ENCODE assay signal across 9 cellular contexts in the genomic region with DNA sequence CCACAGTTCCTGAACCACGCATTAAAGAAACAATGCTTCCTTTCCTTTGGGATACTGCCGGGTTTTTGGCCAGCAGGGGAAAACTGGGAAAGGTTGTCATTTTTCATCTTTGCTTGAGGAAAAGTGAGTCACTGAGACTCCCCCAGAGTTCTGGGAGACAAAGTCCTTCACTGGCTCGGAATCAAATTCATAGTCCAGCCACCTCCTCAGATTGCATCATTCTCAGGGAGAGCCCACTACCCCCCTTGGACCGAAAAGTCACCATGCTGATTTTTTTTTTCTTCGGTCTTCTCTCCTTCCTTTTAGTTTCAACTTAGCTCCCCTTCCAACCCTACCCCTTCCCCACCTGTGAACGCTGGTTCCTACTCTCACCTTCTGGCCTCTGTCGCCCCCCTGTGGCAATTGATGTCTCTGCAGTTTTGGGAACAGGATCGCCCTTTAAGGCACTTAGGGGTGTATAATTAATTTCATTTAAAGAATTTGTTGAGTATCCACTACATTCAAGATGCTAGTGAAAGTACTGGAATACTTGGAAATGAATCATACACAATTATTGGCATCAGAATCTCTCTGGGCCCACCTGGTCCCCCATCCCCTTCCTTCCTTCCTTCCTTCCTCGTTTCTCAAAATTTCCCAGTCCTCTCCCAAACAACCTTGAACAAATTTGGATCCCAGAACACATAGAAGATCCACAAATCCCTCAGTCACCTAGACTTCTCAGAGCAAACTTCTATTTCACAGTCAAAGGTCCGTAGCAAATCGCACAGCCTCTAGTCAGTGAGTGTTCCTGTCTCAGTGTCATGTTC. TPM values are rescaled to one million over a fixed set of nuclear protein-coding genes. Genes with fewer than 3 reads are reported as not detected.
A peak's percentile ranks its signal among the peaks of the same experiment; 100 is the strongest.
DNase-seq lines count a peak whose midpoint lies in the region; ATAC-seq, FAIRE-seq and TF ChIP-seq lines count a peak whose summit lies in the region.
"Had no signal": no experiment of that assay in that cellular context is flagged by ENCODE, and none has a peak within 500 bp of the region (broad histone marks: within the 10 kb centered on the region; RNA-seq: fewer than 3 reads in every experiment).

No MANE protein-coding gene starts in this region.

- H3K4me2 ChIP-seq in Karpas-422 (ENCODE audit: low read depth, low read length, poor library complexity, severe bottlenecking), result no peak overlapping the region

- no peak overlapping the region for H3K27ac ChIP-seq in Karpas-422 (ENCODE audit: low read length)
- H3K27ac ChIP-seq in tibial nerve, result no peak overlapping the region

- H3K27ac Mint-ChIP-seq in chondrocyte (ENCODE audit: unreplicated experiment), result no peak overlapping the region

- no peaks in the 10 kb centered on the region for H3K27me3 ChIP-seq in Karpas-422 (ENCODE audit: low read length)
- peaks cover 0 to 20% of the 10 kb centered on the region in 2 donors for H3K27me3 ChIP-seq in tibial nerve

- peaks cover 42% of the 10 kb centered on the region for H3K27me3 Mint-ChIP-seq in chondrocyte (ENCODE audit: low read depth)

- no peak for TF ChIP-seq POLR2A in tibial nerve (IDR thresholded peaks at IDR 0.05)

- no peaks in the 10 kb centered on the region for H3K9me3 Mint-ChIP-seq in chondrocyte (ENCODE audit: low read depth)

- H3K36me3 ChIP-seq in Karpas-422 (ENCODE audit: insufficient read depth, low read length) (no peaks in the 10 kb centered on the region), tibial nerve (no peaks in the 10 kb centered on the region)

- no peak for TF ChIP-seq EP300 in tibial nerve (IDR thresholded peaks at IDR 0.05)

- H3K9me3 ChIP-seq in Karpas-422 (ENCODE audit: low read length) (no peaks in the 10 kb centered on the region), tibial nerve (no peaks in the 10 kb centered on the region)

- no peaks in the 10 kb centered on the region for H4K20me1 ChIP-seq in Karpas-422 (ENCODE audit: insufficient read depth, low read depth, low read length)

- DNase-seq in DMS 273 (lab: John Stamatoyannopoulos, UW; ENCODE audit: unreplicated experiment) (peak; percentile 71), DMS 273 treated with DMSO at 0.1 percent for 48 hours (lab: John Stamatoyannopoulos, UW) (no peak), Karpas-422 (peak; percentile 86), chondrocyte (ENCODE audit: low spot score) (no peak), myocyte (ENCODE audit: low read depth) (peak; percentile 49), tibial nerve (ENCODE audit: low spot score in 2 of 2) (peak in 1 of 2 donors; percentile 37)

- no peak for ATAC-seq in HG02610 (IDR thresholded peaks at IDR 0.05; ENCODE audit: unreplicated experiment)

- no peaks in the 10 kb centered on the region for H3K36me3 Mint-ChIP-seq in chondrocyte (ENCODE audit: low read depth)

- H3K79me2 ChIP-seq in Karpas-422 (ENCODE audit: low read length), result no peaks in the 10 kb centered on the region

- H2AFZ ChIP-seq in Karpas-422 (ENCODE audit: low read length), result no peak overlapping the region

- WGBS in tibial nerve, 2 donors, result 26 to 34% methylated on average over 11 of the region's 11 CpGs

- H3K4me1 ChIP-seq in Karpas-422 (ENCODE audit: low read length) (no peaks in the 10 kb centered on the region), tibial nerve (peaks cover 0 to 13% (median 0%) of the 10 kb centered on the region in 4 donors)

- H3K4me3 ChIP-seq in Karpas-422 (ENCODE audit: low read length) (no peak overlapping the region), tibial nerve (no peak overlapping the region)

- TF ChIP-seq CTCF in chondrocyte (IDR thresholded peaks at IDR 0.05), result peak; percentile 82
- TF ChIP-seq CTCF in tibial nerve (IDR thresholded peaks at IDR 0.05), result peak; percentile 68 to 83 (median 73)

- no peaks in the 10 kb centered on the region for H3K4me1 Mint-ChIP-seq in chondrocyte (ENCODE audit: low read depth)

- peak; percentile 33 for FAIRE-seq in TTC549 (lab: Jason Lieb, UNC)
- FAIRE-seq: A204.1 had no signal

- no peaks in the 10 kb centered on the region for H3K9me2 ChIP-seq in Karpas-422 (replicated peaks; ENCODE audit: insufficient read depth, low read length)

- H3K4me3 Mint-ChIP-seq in chondrocyte (ENCODE audit: unreplicated experiment), result no peak overlapping the region

- no peak overlapping the region for H3K9ac ChIP-seq in Karpas-422 (ENCODE audit: low read length)

RNA-seq across cellular contexts. Expression of a gene that starts 6.9 kb away (rescaled TPM):
- not detected in 2 replicates for total RNA-seq in Karpas-422 (2014; rRNA removed; shearing (Covaris generic); ENCODE audit: low replicate concordance)
- total RNA-seq in chondrocyte (not detected in 3 replicates), myocyte (0.78 TPM in 1 of 2 replicates, not detected in the other), tibial nerve (100 to 1,000 TPM; 128 to 363 (median 212) TPM)
- polyA plus RNA-seq in myocyte (2012), result 0.19 TPM

RNA-seq across cellular contexts. Expression of a gene that starts 40.1 kb away (rescaled TPM):
- total RNA-seq in Karpas-422 (2014; rRNA removed; shearing (Covaris generic); ENCODE audit: low replicate concordance), result not detected in 2 replicates
- total RNA-seq in chondrocyte (0.15 to 0.35 TPM (median 0.22 TPM) in 3 replicates), myocyte (1.4 and 2.5 TPM in 2 replicates), tibial nerve (10 to 100 TPM; 56.1 to 99.2 (median 85.9) TPM)
- polyA plus RNA-seq in myocyte (2012), result 8.0 TPM

Comparison
In these comparisons a context has a peak if more than half of its experiments do, and no peak if none do; other contexts are left out.
1. DNase-seq: peak in DMS 273 (single experiment), Karpas-422 (single experiment) and myocyte (single experiment); none in DMS 273 treated with DMSO at 0.1 percent for 48 hours (single experiment) and chondrocyte (single experiment).
2. RNA of a gene that starts 6.9 kb away (total RNA-seq): 128 to 363 TPM in tibial nerve; 0.78 TPM in myocyte, not detected in Karpas-422 and not detected in chondrocyte; every median in the first group is over 10 times any median in the second.
3. RNA of a gene that starts 40.1 kb away (total RNA-seq): 56.1 to 99.2 TPM in tibial nerve; 1.4 to 2.5 TPM in myocyte, 0.15 to 0.35 TPM in chondrocyte and not detected in Karpas-422; every median in the first group is over 10 times any median in the second.